Comparison of ENCODE assay signal across 7 cellular contexts in genomic region chr19:12783849-12784393, GRCh38. TPM values are rescaled to one million over a fixed set of nuclear protein-coding genes. Genes with fewer than 3 reads are reported as not detected.
DNase-seq lines count a peak whose midpoint lies in the region; ATAC-seq, FAIRE-seq and TF ChIP-seq lines count a peak whose summit lies in the region.

No MANE protein-coding gene starts in this region.

- TF ChIP-seq CTCF in adrenal gland (IDR thresholded peaks at IDR 0.05), result no peak

- intact Hi-C loops in adrenal gland (cut with DNase I), result no loop called here

- no peak for FAIRE-seq in GM12892 (lab: Jason Lieb, UNC)

- H3K4me1 ChIP-seq in adrenal gland (replicated peaks in 1 of 2) (peaks cover 34 to 64% of the 10 kb centered on the region in 2 donors), subcutaneous abdominal adipose tissue (ENCODE audit: control insufficient read depth in 5 of 5, insufficient read depth in 5 of 5, low read length in 5 of 5) (peaks cover 22 to 84% (median 64%) of the 10 kb centered on the region in 5 donors)

- H3K36me3 ChIP-seq in KOPT-K1 (ENCODE audit: insufficient read depth, low read length), result no peaks in the 10 kb centered on the region
- no peaks in the 10 kb centered on the region for H3K36me3 ChIP-seq in adrenal gland (replicated peaks in 1 of 2)
- H3K36me3 ChIP-seq in subcutaneous abdominal adipose tissue (ENCODE audit: control insufficient read depth in 5 of 5, insufficient read depth in 5 of 5, low read length in 5 of 5), result no peaks in the 10 kb centered on the region

- H3K9me3 ChIP-seq in KOPT-K1 (ENCODE audit: insufficient read depth, low read length, poor library complexity, severe bottlenecking) (no peaks in the 10 kb centered on the region), adrenal gland (replicated peaks in 1 of 3) (no peaks in the 10 kb centered on the region), subcutaneous abdominal adipose tissue (ENCODE audit: control insufficient read depth in 5 of 5, low read length in 5 of 5) (no peaks in the 10 kb centered on the region)

- peak overlapping the region in 1 of 4 donors; percentile 54 for H3K4me3 ChIP-seq in adrenal gland
- peak overlapping the region in 3 of 5 donors; percentile 32 to 59 (median 54) for H3K4me3 ChIP-seq in subcutaneous abdominal adipose tissue (ENCODE audit: low read depth in 1 of 5, low read length in 5 of 5)

- peak in 6 of 7 donors; percentile 53 to 80 (median 67) for DNase-seq in adrenal gland
- peak; percentile 59 for DNase-seq in left kidney (ENCODE audit: low read depth, low spot score)
- DNase-seq in MV-4-11 (lab: John Stamatoyannopoulos, UW), result no peak
- DNase-seq in GM12892 (ENCODE audit: insufficient read length), result no peak

- ATAC-seq in HG02642 (IDR thresholded peaks at IDR 0.05; ENCODE audit: poor library complexity, unreplicated experiment), result no peak

- no peak for TF ChIP-seq POLR2A in adrenal gland (IDR thresholded peaks at IDR 0.05)
- no peak for TF ChIP-seq POLR2A in GM12892 (IDR thresholded peaks at IDR 0.05; ENCODE audit: low read depth, low read length)

- H3K27me3 ChIP-seq in adrenal gland, result no peaks in the 10 kb centered on the region
- H3K27me3 ChIP-seq in subcutaneous abdominal adipose tissue (ENCODE audit: control insufficient read depth in 5 of 5, insufficient read depth in 4 of 5, low read length in 5 of 5), result no peaks in the 10 kb centered on the region

- H3K27ac ChIP-seq in KOPT-K1 (ENCODE audit: low read depth, low read length, poor library complexity, severe bottlenecking) (peak overlapping the region; percentile 99), adrenal gland (peak overlapping the region; percentile 81 to 99 (median 91)), subcutaneous abdominal adipose tissue (ENCODE audit: low read depth, low read length) (peak overlapping the region; percentile 100)

- WGBS in adrenal gland, 4 donors, result 0 to 20% (median 12%) methylated on average over 1 to 19 of the region's 19 CpGs; no CpG with 5 or more reads in 1 of the 4 donors

- peak overlapping the region; percentile 47 to 85 (median 64) for H3K9ac ChIP-seq in subcutaneous abdominal adipose tissue (ENCODE audit: low read length in 5 of 5)

RNA-seq across cellular contexts. Expression of gene JUNB, which starts 7.4 kb away (rescaled TPM):
- 100 to 1,000 TPM; 194 to 594 (median 354) TPM for total RNA-seq in adrenal gland
- polyA plus RNA-seq in adrenal gland, result 100 to 1,000 TPM in 2 of 3 donors, 1 to 10 TPM in 1; 4.2 to 291 (median 104) TPM
- polyA plus RNA-seq in GM12892 (2012; ENCODE audit: missing spikeins), result 11.9 TPM

RNA-seq across cellular contexts. Expression of gene HOOK2, which starts 8.6 kb away (rescaled TPM):
- total RNA-seq in adrenal gland, result 10 to 100 TPM; 10.2 to 38.3 (median 29.1) TPM
- polyA plus RNA-seq in adrenal gland, result 10 to 100 TPM in 2 of 3 donors, 1 to 10 TPM in 1; 6.3 to 99.7 (median 69.3) TPM
- 10.7 TPM for polyA plus RNA-seq in GM12892 (2012; ENCODE audit: missing spikeins)

RNA-seq across cellular contexts. Expression of gene PRDX2, which starts 17.7 kb away (rescaled TPM):
- total RNA-seq in adrenal gland, result 1,000 to 10,000 TPM in 2 of 8 donors, 100 to 1,000 TPM in 6; 597 to 1,131 (median 835) TPM
- 100 to 1,000 TPM; 146 to 957 (median 364) TPM for polyA plus RNA-seq in adrenal gland
- polyA plus RNA-seq in GM12892 (2012; ENCODE audit: missing spikeins), result 219 TPM

RNA-seq across cellular contexts. Expression of gene THSD8, which starts 17.9 kb away (rescaled TPM):
- total RNA-seq in adrenal gland, result 1 to 10 TPM in 4 of 8 donors, not detected in 4; 1.8 to 5.2 (median 4.3) TPM
- polyA plus RNA-seq in adrenal gland, result 1 to 10 TPM; 3.5 to 5.6 (median 4.4) TPM
- 16.1 TPM for polyA plus RNA-seq in GM12892 (2012; ENCODE audit: missing spikeins)

RNA-seq across cellular contexts. Expression of gene RNASEH2A, which starts 22.5 kb away (rescaled TPM):
- total RNA-seq in adrenal gland, result 1 to 10 TPM; 2.8 to 8.6 (median 6.2) TPM
- polyA plus RNA-seq in adrenal gland, result 1 to 10 TPM; 1.8 to 4.3 (median 3.4) TPM
- polyA plus RNA-seq in GM12892 (2012; ENCODE audit: missing spikeins), result 33.0 TPM

Comparison
In these comparisons a context has a peak if more than half of its experiments do, and no peak if none do; other contexts are left out.
1. DNase-seq: peak in adrenal gland (6 of 7) and left kidney (single experiment); none in MV-4-11 (single experiment) and GM12892 (single experiment).
2. Peak in every context shown above with its lines, with median percentiles within 50 percentile points of each other: H3K27ac ChIP-seq.